In the genomic region with DNA sequence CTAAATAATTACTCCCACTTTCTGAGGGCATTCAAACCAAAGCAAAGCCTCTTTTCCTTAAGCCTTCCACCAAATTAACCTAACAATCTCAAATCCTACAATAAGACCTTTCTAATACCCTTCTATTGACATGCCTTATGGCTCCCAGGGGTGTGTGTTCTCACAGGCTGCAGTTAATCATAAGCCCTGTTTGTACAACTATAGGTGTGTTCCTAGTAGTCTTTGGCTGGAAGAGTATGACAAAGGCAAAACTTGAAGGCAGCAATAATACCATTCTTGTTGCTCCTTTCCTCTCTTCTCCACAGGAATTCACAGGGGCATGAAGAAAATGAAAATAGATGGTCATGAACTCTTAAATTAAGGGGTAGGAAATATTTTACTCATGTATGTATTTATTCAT, we compare ENCODE assay signal across 22 cellular contexts. TPM values are rescaled to one million over a fixed set of nuclear protein-coding genes. Genes with fewer than 3 reads are reported as not detected.
DNase-seq lines count a peak whose midpoint lies in the region; ATAC-seq and TF ChIP-seq lines count a peak whose summit lies in the region.
"Had no signal": no experiment of that assay in that cellular context is flagged by ENCODE, and none has a peak within 500 bp of the region (broad histone marks: within the 10 kb centered on the region; RNA-seq: fewer than 3 reads in every experiment).

No MANE protein-coding gene starts in this region.

- no peak overlapping the region for H3K4me3 Mint-ChIP-seq in MCF 10A (ENCODE audit: unreplicated experiment)
- H3K4me3 Mint-ChIP-seq in T-helper 17 cell, result no peak overlapping the region
- H3K4me3 Mint-ChIP-seq: CD4-positive, CD25-positive, alpha-beta regulatory T cell had no signal

- no peaks in the 10 kb centered on the region for H3K36me3 Mint-ChIP-seq in MCF 10A (ENCODE audit: insufficient read depth, unreplicated experiment)
- H3K36me3 Mint-ChIP-seq in T-helper 17 cell (ENCODE audit: low read depth), result peaks cover 6% of the 10 kb centered on the region

- H4K20me1 ChIP-seq in smooth muscle cell (ENCODE audit: low read depth), result no peaks in the 10 kb centered on the region

- no peaks in the 10 kb centered on the region for H3K4me1 ChIP-seq in breast epithelium
- peaks cover 0 to 30% (median 5%) of the 10 kb centered on the region in 3 donors for H3K4me1 ChIP-seq in esophagus squamous epithelium
- peaks cover 4% of the 10 kb centered on the region for H3K4me1 ChIP-seq in smooth muscle cell (ENCODE audit: low read depth)
- H3K4me1 ChIP-seq: BE2C had no signal

- no peak overlapping the region for H3K9ac ChIP-seq in smooth muscle cell (ENCODE audit: low read depth)
- H3K9ac ChIP-seq: SK-N-SH had no signal

- DNase-seq in MCF 10A (ENCODE audit: unreplicated experiment) (no peak), breast epithelium (ENCODE audit: low spot score in 2 of 2) (no peak), T-helper 17 cell (no peak), esophagus squamous epithelium (lab: John Stamatoyannopoulos, UW) (no peak), smooth muscle cell (lab: John Stamatoyannopoulos, UW; ENCODE audit: unreplicated experiment) (no peak), NCI-H2081 treated with DMSO at 0.1 percent for 48 hours (lab: John Stamatoyannopoulos, UW) (no peak)
- DNase-seq in stimulated activated naive CD4-positive, alpha-beta T cell (lab: John Stamatoyannopoulos, UW), result no peak
- DNase-seq: BE2C; CD4-positive, CD25-positive, alpha-beta regulatory T cell; COR-L47; EL; NCI-H1105; NCI-H2081; NCI-H446 treated with DMSO at 0.1 percent for 48 hours; SHP77; SK-N-SH had no signal

- H3K27ac Mint-ChIP-seq in MCF 10A (ENCODE audit: low read depth, unreplicated experiment) (peak overlapping the region; percentile 4), T-helper 17 cell (peak overlapping the region; percentile 8)
- H3K27ac Mint-ChIP-seq: CD4-positive, CD25-positive, alpha-beta regulatory T cell had no signal

- H3K36me3 ChIP-seq in breast epithelium, result no peaks in the 10 kb centered on the region
- H3K36me3 ChIP-seq in esophagus squamous epithelium, result peaks cover 0 to 4% (median 0%) of the 10 kb centered on the region in 3 donors
- peaks cover 7% of the 10 kb centered on the region for H3K36me3 ChIP-seq in smooth muscle cell (ENCODE audit: low read depth)
- H3K36me3 ChIP-seq: BE2C had no signal

- H2AFZ ChIP-seq in smooth muscle cell (ENCODE audit: low read depth), result no peak overlapping the region

- no peaks in the 10 kb centered on the region for H3K9me3 Mint-ChIP-seq in MCF 10A (ENCODE audit: unreplicated experiment)

- ATAC-seq in T-helper 17 cell (no peak), HG03196 (IDR thresholded peaks at IDR 0.05; ENCODE audit: unreplicated experiment) (no peak)
- ATAC-seq: GM12878 had no signal

- POLR2A ChIA-PET in MCF 10A (lab: Yijun Ruan, JAX), result interaction anchor here (1.6 kb wide), 1 partner anchor 10 kb away, joined by 3 read pairs; no protein-coding TSS in a partner anchor

- no peaks in the 10 kb centered on the region for H3K79me2 ChIP-seq in smooth muscle cell (ENCODE audit: low read depth)

- H3K9me3 ChIP-seq in breast epithelium, result peaks cover 0 to 8% of the 10 kb centered on the region in 2 donors
- H3K9me3 ChIP-seq in T-helper 17 cell (ENCODE audit: control insufficient read depth, low read length, poor library complexity, severe bottlenecking), result no peaks in the 10 kb centered on the region
- peaks cover 0 to 6% (median 0%) of the 10 kb centered on the region in 3 donors for H3K9me3 ChIP-seq in esophagus squamous epithelium
- no peaks in the 10 kb centered on the region for H3K9me3 ChIP-seq in smooth muscle cell (replicated peaks; ENCODE audit: low read depth)
- H3K9me3 ChIP-seq: BE2C had no signal

- CTCF ChIA-PET in MCF 10A (lab: Yijun Ruan, JAX), result interaction anchor here (0.5 to 6.8 kb wide), 18 partner anchors 9 to 1423 kb away, joined by 3 to 136 read pairs (median 4); no protein-coding TSS in a partner anchor

- H3K27me3 Mint-ChIP-seq in MCF 10A (ENCODE audit: insufficient read depth, unreplicated experiment) (no peaks in the 10 kb centered on the region), T-helper 17 cell (no peaks in the 10 kb centered on the region)
- H3K27me3 Mint-ChIP-seq: CD4-positive, CD25-positive, alpha-beta regulatory T cell had no signal

- TF ChIP-seq POLR2A in breast epithelium (IDR thresholded peaks at IDR 0.05), result no peak
- TF ChIP-seq POLR2A in esophagus squamous epithelium (IDR thresholded peaks at IDR 0.05), result no peak

- no peak overlapping the region for H3K27ac ChIP-seq in breast epithelium
- peak overlapping the region in 3 of 4 donors; percentile 0 to 70 (median 53) for H3K27ac ChIP-seq in esophagus squamous epithelium
- peak overlapping the region; percentile 15 for H3K27ac ChIP-seq in smooth muscle cell (ENCODE audit: low read depth)
- H3K27ac ChIP-seq: 22Rv1 had no signal

- H3K4me3 ChIP-seq in breast epithelium (no peak overlapping the region), esophagus squamous epithelium (no peak overlapping the region), smooth muscle cell (no peak overlapping the region)
- H3K4me3 ChIP-seq: GM12878 had no signal

- no TSS peak for BruUV-seq in MCF 10A (replicated peaks; lab: Mats Ljungman, UMichigan)

- H3K27me3 ChIP-seq in breast epithelium, result no peaks in the 10 kb centered on the region
- no peaks in the 10 kb centered on the region for H3K27me3 ChIP-seq in esophagus squamous epithelium
- H3K27me3 ChIP-seq in smooth muscle cell (ENCODE audit: low read depth), result no peaks in the 10 kb centered on the region
- H3K27me3 ChIP-seq: BE2C had no signal

- H3K4me2 ChIP-seq in smooth muscle cell, result no peak overlapping the region
- H3K4me2 ChIP-seq: SK-N-SH had no signal

- no peak for TF ChIP-seq CTCF in MCF 10A (IDR thresholded peaks at IDR 0.05; ENCODE audit: unreplicated experiment)
- no peak for TF ChIP-seq CTCF in breast epithelium (IDR thresholded peaks at IDR 0.05)
- TF ChIP-seq CTCF in esophagus squamous epithelium (IDR thresholded peaks at IDR 0.05), result no peak
- TF ChIP-seq CTCF in smooth muscle cell (IDR thresholded peaks at IDR 0.05; ENCODE audit: borderline replicate concordance, insufficient read depth, poor library complexity, severe bottlenecking), result no peak

- H3K4me1 Mint-ChIP-seq in MCF 10A (ENCODE audit: insufficient read depth, unreplicated experiment), result peaks cover 7% of the 10 kb centered on the region
- H3K4me1 Mint-ChIP-seq in T-helper 17 cell, result peaks cover 8% of the 10 kb centered on the region

- H3F3A ChIP-seq in smooth muscle cell (ENCODE audit: low read depth), result no peaks in the 10 kb centered on the region

- intact Hi-C loops in MCF 10A (cut with micrococcal nuclease), result loop anchor here (5.0 kb wide), 1 partner anchor 516 kb away; no protein-coding TSS in a partner anchor
- intact Hi-C loops in breast epithelium (cut with DNase I; ENCODE audit: low total_unique reads), result no loop called here
- intact Hi-C loops in esophagus squamous epithelium (cut with DNase I), result loop anchor here (10.0 kb wide), 1 partner anchor 198 kb away; no protein-coding TSS in a partner anchor

RNA-seq across cellular contexts. Expression of a gene that starts 10.9 kb away (rescaled TPM):
- 54.4 and 76.1 TPM in 2 replicates for total RNA-seq in MCF 10A (2022)
- total RNA-seq in breast epithelium, result 10 to 100 TPM; 50.6 to 80.9 (median 67.5) TPM
- 10 to 100 TPM; 51.2 to 51.7 TPM for total RNA-seq in T-helper 17 cell
- total RNA-seq in esophagus squamous epithelium, result 10 to 100 TPM; 15.0 to 42.0 (median 32.1) TPM
- total RNA-seq in smooth muscle cell, result 44.5 and 61.4 TPM in 2 replicates
- 23.7 and 24.4 TPM in 2 replicates for polyA plus RNA-seq in smooth muscle cell

RNA-seq across cellular contexts. Expression of a gene that starts 37.5 kb away (rescaled TPM):
- total RNA-seq in MCF 10A (2022) (not detected in 2 replicates), breast epithelium (not detected), T-helper 17 cell (not detected), esophagus squamous epithelium (not detected), smooth muscle cell (4.0 and 5.3 TPM in 2 replicates)
- 4.2 and 5.9 TPM in 2 replicates for polyA plus RNA-seq in smooth muscle cell
- total RNA-seq: CD4-positive, CD25-positive, alpha-beta regulatory T cell; GM12878; H4; LHCN-M2; OCI-LY7 had no signal
- polyA plus RNA-seq: CD4-positive, CD25-positive, alpha-beta regulatory T cell; GM12878; SK-N-SH had no signal

Comparison
In these comparisons a context has a peak if more than half of its experiments do, and no peak if none do; other contexts are left out.
1. H3K27ac ChIP-seq: peak in esophagus squamous epithelium (3 of 4) and smooth muscle cell (single experiment); none in breast epithelium (0 of 2).